In genomic region chr11:38206663-38207062, GRCh38 we compare ENCODE assay signal across 31 cellular contexts.
"Had no signal": no experiment of that assay in that cellular context is flagged by ENCODE, and none has a peak within 500 bp of the region (broad histone marks: within the 10 kb centered on the region; RNA-seq: fewer than 3 reads in every experiment).

No MANE protein-coding gene starts in this region.

- H3K9me3 ChIP-seq: adrenal gland, body of pancreas, gastroesophageal sphincter had no signal

- H3K36me3 ChIP-seq: adrenal gland, gastroesophageal sphincter, WERI-Rb-1 had no signal

- H3K27me3 ChIP-seq: adrenal gland, body of pancreas, foreskin keratinocyte, gastroesophageal sphincter had no signal

- DNase-seq: activated CD4-positive, alpha-beta memory T cell treated with anti-CD3 and anti-CD28 coated beads for 36 hours; activated CD4-positive, alpha-beta T cell treated with anti-CD3 and anti-CD28 coated beads for 36 hours; activated CD4-positive, alpha-beta T cell treated with anti-CD3 and anti-CD28 coated beads, Interleukin-2, amount 10 ng/mL, durations not matched to agents 24 days and 14 days; activated CD4-positive, CD25-positive, alpha-beta regulatory T cell; activated CD4-positive, CD25-positive, alpha-beta regulatory T cell treated with anti-CD3 and anti-CD28 coated beads, Interleukin-2, amount 50 U/mL, for 72 hours; activated CD8-positive, alpha-beta memory T cell treated with anti-CD3 and anti-CD28 coated beads, Interleukin-2, amount 10 ng/mL, durations not matched to agents 7 days and 5 days; activated CD8-positive, alpha-beta memory T cell treated with anti-CD3 and anti-CD28 coated beads, Interleukin-2, amount 50 U/mL, for 4 hours; activated CD8-positive, alpha-beta T cell treated with anti-CD3 and anti-CD28 coated beads, Interleukin-2, amount 10 ng/mL, durations not matched to agents 7 days and 5 days; activated effector memory CD4-positive, alpha-beta T cell treated with anti-CD3 and anti-CD28 coated beads, Interleukin-2, amount 50 U/mL, for 16 hours; activated naive CD4-positive, alpha-beta T cell treated with anti-CD3 and anti-CD28 coated beads for 36 hours; activated naive CD8-positive, alpha-beta T cell treated with anti-CD3 and anti-CD28 coated beads for 36 hours; activated naive CD8-positive, alpha-beta T cell treated with anti-CD3 and anti-CD28 coated beads, Interleukin-2, amount 50 U/mL, for 24 hours; activated T-cell treated with anti-CD3 and anti-CD28 coated beads, Interleukin-2, amount 50 U/mL, for 1 hour; activated T-cell treated with anti-CD3 and anti-CD28 coated beads, Interleukin-2, amount 50 U/mL, for 48 hours; adrenal gland; amygdala; aorta; body of pancreas; caudate nucleus; cortex of kidney; dermis blood vessel endothelial cell; effector CD8-positive, alpha-beta T cell; foreskin keratinocyte; head of caudate nucleus; hippocampal formation; T-helper 17 cell; T1000; WERI-Rb-1 had no signal

- H3K4me3 ChIP-seq: adrenal gland, body of pancreas, gastroesophageal sphincter had no signal

- FAIRE-seq: colon had no signal

- ATAC-seq: activated CD4-positive, alpha-beta T cell treated with anti-CD3 and anti-CD28 coated beads for 36 hours; activated CD8-positive, alpha-beta memory T cell treated with anti-CD3 and anti-CD28 coated beads, Interleukin-2, amount 10 ng/mL, durations not matched to agents 7 days and 5 days; activated CD8-positive, alpha-beta T cell treated with anti-CD3 and anti-CD28 coated beads, Interleukin-2, amount 10 ng/mL, durations not matched to agents 7 days and 5 days; activated naive CD8-positive, alpha-beta T cell treated with anti-CD3 and anti-CD28 coated beads, Interleukin-2, amount 50 U/mL, for 24 hours; body of pancreas; esophagus mucosa; foreskin keratinocyte; gastroesophageal sphincter; T-helper 17 cell had no signal

- H3K27ac ChIP-seq: adrenal gland, body of pancreas, foreskin keratinocyte, gastroesophageal sphincter, WERI-Rb-1 had no signal

- H3K4me1 ChIP-seq: adrenal gland, body of pancreas, foreskin keratinocyte, gastroesophageal sphincter had no signal
